ENCODE assay signal across 30 cellular contexts in the genomic region with DNA sequence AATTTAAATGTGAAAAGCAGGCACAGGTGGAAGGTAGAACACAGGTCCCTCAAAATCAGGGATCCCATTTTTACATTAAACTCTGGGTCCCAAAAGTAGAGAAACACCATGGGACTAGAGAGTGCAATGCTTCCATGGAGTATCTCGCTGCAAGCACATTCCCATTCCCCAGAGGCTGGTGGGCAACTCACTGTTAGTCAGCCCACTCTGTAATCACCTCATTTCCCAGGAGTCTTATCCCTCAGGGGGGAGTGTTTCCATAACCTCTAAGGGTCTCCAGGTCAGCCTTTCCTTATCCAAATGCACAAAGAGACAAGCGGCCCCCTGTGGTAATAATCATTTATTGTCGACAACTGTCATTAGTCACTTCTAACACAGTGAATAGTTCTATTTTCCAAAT.
"Had no signal": no experiment of that assay in that cellular context is flagged by ENCODE, and none has a peak within 500 bp of the region (broad histone marks: within the 10 kb centered on the region; RNA-seq: fewer than 3 reads in every experiment).

No MANE protein-coding gene starts in this region.

- ATAC-seq: activated CD4-positive, CD25-positive, alpha-beta regulatory T cell treated with anti-CD3 and anti-CD28 coated beads, Interleukin-2, amount 50 U/mL, for 24 hours; body of pancreas; mucosa of descending colon; natural killer cell treated with Interleukin-12 subunit alpha and Interleukin-12 subunit beta and Interleukin-15 and Interleukin-18, amount 100 ng/mL, for 72 hours; right lobe of liver had no signal

- H3K36me3 ChIP-seq: adrenal gland, left ventricle myocardium inferior, neutrophil, right lobe of liver, transverse colon had no signal

- H3K4me1 ChIP-seq: adrenal gland, body of pancreas, left ventricle myocardium inferior, right lobe of liver, transverse colon had no signal

- H3K4me1 Mint-ChIP-seq: activated CD4-positive, alpha-beta T cell treated with anti-CD3 and anti-CD28 coated beads, Interleukin-2, amount 10 ng/mL, durations not matched to agents 24 days and 14 days; activated naive CD8-positive, alpha-beta T cell treated with anti-CD3 and anti-CD28 coated beads for 36 hours had no signal

- H3K9me3 ChIP-seq: adrenal gland, body of pancreas, left ventricle myocardium inferior, neutrophil, right lobe of liver, testis, transverse colon had no signal

- DNase-seq: activated CD4-positive, alpha-beta memory T cell treated with anti-CD3 and anti-CD28 coated beads for 36 hours; activated CD4-positive, alpha-beta T cell treated with anti-CD3 and anti-CD28 coated beads, Interleukin-2, amount 10 ng/mL, durations not matched to agents 24 days and 14 days; activated CD8-positive, alpha-beta memory T cell treated with anti-CD3 and anti-CD28 coated beads, Interleukin-2, amount 50 U/mL, for 4 hours; activated effector memory CD4-positive, alpha-beta T cell treated with anti-CD3 and anti-CD28 coated beads, Interleukin-2, amount 50 U/mL, for 16 hours; activated naive CD4-positive, alpha-beta T cell treated with anti-CD3 and anti-CD28 coated beads for 36 hours; activated naive CD8-positive, alpha-beta T cell treated with anti-CD3 and anti-CD28 coated beads for 36 hours; activated T-cell treated with anti-CD3 and anti-CD28 coated beads, Interleukin-2, amount 50 U/mL, for 1 hour; adrenal gland; aorta; body of pancreas; dermis blood vessel endothelial cell; effector CD8-positive, alpha-beta T cell; kidney glomerular epithelial cell; left ventricle myocardium inferior; mucosa of descending colon; right lobe of liver; stimulated activated CD4-positive, alpha-beta T cell treated with anti-CD3 and anti-CD28 coated beads, Interleukin-2, amount 100 ng/mL, for 48 hours; stimulated activated naive CD4-positive, alpha-beta T cell treated with Interleukin-2 at 50 U/mL for 16 hours; T-helper 9 cell; testis; transverse colon had no signal

- H3K4me3 ChIP-seq: adrenal gland, body of pancreas, left ventricle myocardium inferior, lung, mucosa of descending colon, right lobe of liver, testis, transverse colon had no signal

- H3K27me3 Mint-ChIP-seq: activated CD4-positive, alpha-beta memory T cell treated with anti-CD3 and anti-CD28 coated beads for 36 hours; activated CD4-positive, alpha-beta T cell treated with anti-CD3 and anti-CD28 coated beads, Interleukin-2, amount 10 ng/mL, durations not matched to agents 24 days and 14 days; activated naive CD8-positive, alpha-beta T cell treated with anti-CD3 and anti-CD28 coated beads for 36 hours; natural killer cell treated with Interleukin-12 subunit alpha and Interleukin-12 subunit beta and Interleukin-15 and Interleukin-18, amount 100 ng/mL, for 72 hours had no signal

- H3K27ac ChIP-seq: adrenal gland, body of pancreas, left ventricle myocardium inferior, neutrophil, right lobe of liver, testis, transverse colon, VCaP had no signal

- H3K27me3 ChIP-seq: adrenal gland, body of pancreas, neutrophil, right lobe of liver, testis, transverse colon had no signal

- H3K27ac Mint-ChIP-seq: activated CD4-positive, alpha-beta memory T cell treated with anti-CD3 and anti-CD28 coated beads for 36 hours; activated CD4-positive, alpha-beta T cell treated with anti-CD3 and anti-CD28 coated beads, Interleukin-2, amount 10 ng/mL, durations not matched to agents 24 days and 14 days; activated naive CD4-positive, alpha-beta T cell treated with anti-CD3 and anti-CD28 coated beads for 36 hours; activated naive CD8-positive, alpha-beta T cell treated with anti-CD3 and anti-CD28 coated beads for 36 hours; activated T-helper 1 cell treated with anti-CD3 and anti-CD28 coated beads, Interleukin-12 subunit alpha, Interleukin-12 subunit beta, Interleukin-2, Interleukin-4 antibody, amounts not matched to agents 30 ng/mL and 10 ng/mL and 1 ng/mL, durations not matched to agents 14 hours and 24 hours and 36 hours; natural killer cell treated with Interleukin-12 subunit alpha and Interleukin-12 subunit beta and Interleukin-15 and Interleukin-18, amount 100 ng/mL, for 72 hours had no signal

- H3K4me3 Mint-ChIP-seq: activated CD4-positive, alpha-beta memory T cell treated with anti-CD3 and anti-CD28 coated beads for 36 hours; activated CD4-positive, alpha-beta T cell treated with anti-CD3 and anti-CD28 coated beads, Interleukin-2, amount 10 ng/mL, durations not matched to agents 24 days and 14 days; activated naive CD4-positive, alpha-beta T cell treated with anti-CD3 and anti-CD28 coated beads for 36 hours; activated naive CD8-positive, alpha-beta T cell treated with anti-CD3 and anti-CD28 coated beads for 36 hours; activated T-helper 1 cell treated with anti-CD3 and anti-CD28 coated beads, Interleukin-12 subunit alpha, Interleukin-12 subunit beta, Interleukin-2, Interleukin-4 antibody, amounts not matched to agents 30 ng/mL and 10 ng/mL and 1 ng/mL, durations not matched to agents 14 hours and 24 hours and 36 hours; natural killer cell treated with Interleukin-12 subunit alpha and Interleukin-12 subunit beta and Interleukin-15 and Interleukin-18, amount 100 ng/mL, for 72 hours had no signal

- H3K9me3 Mint-ChIP-seq: activated CD4-positive, alpha-beta T cell treated with anti-CD3 and anti-CD28 coated beads, Interleukin-2, amount 10 ng/mL, durations not matched to agents 24 days and 14 days had no signal

- FAIRE-seq: colon, frontal cortex, TTC549 had no signal

- H3K36me3 Mint-ChIP-seq: activated CD4-positive, alpha-beta memory T cell treated with anti-CD3 and anti-CD28 coated beads for 36 hours; activated naive CD8-positive, alpha-beta T cell treated with anti-CD3 and anti-CD28 coated beads for 36 hours had no signal
